Comparison of ENCODE assay signal across 27 cellular contexts in genomic region chr12:72071030-72071429, GRCh38.
"Had no signal": no experiment of that assay in that cellular context is flagged by ENCODE, and none has a peak within 500 bp of the region (broad histone marks: within the 10 kb centered on the region; RNA-seq: fewer than 3 reads in every experiment).

No MANE protein-coding gene starts in this region.

- H3K36me3 ChIP-seq: colonic mucosa, esophagus squamous epithelium, gastrocnemius medialis, heart right ventricle, left lung, lower lobe of right lung had no signal

- FAIRE-seq: endometrium, islet of Langerhans, keratinocyte had no signal

- H3K9me3 ChIP-seq: colonic mucosa, gastrocnemius medialis, lower lobe of right lung had no signal

- DNase-seq: colonic mucosa; cortex of kidney; effector CD8-positive, alpha-beta T cell; effector memory CD8-positive, alpha-beta T cell; endodermal cell; erythroblast; esophagus squamous epithelium; foreskin fibroblast; foreskin melanocyte; gastrocnemius medialis; glutamatergic neuron; head of caudate nucleus; heart right ventricle; hippocampal formation; left cardiac atrium; left lung; left ventricle myocardium superior; lower lobe of right lung; mesenchymal stem cell; midbrain; naive thymus-derived CD4-positive, alpha-beta T cell had no signal

- H3K27ac ChIP-seq: colonic mucosa, epithelial cell of prostate, esophagus squamous epithelium, gastrocnemius medialis, heart right ventricle, left lung, lower lobe of right lung had no signal

- H3K27me3 Mint-ChIP-seq: dendritic cell treated with granulocyte-macrophage colony-stimulating factor and Interleukin-4, amounts not matched to agents 40 ng/mL and 50 ng/mL, for 4 days; effector memory CD8-positive, alpha-beta T cell had no signal

- ATAC-seq: effector memory CD8-positive, alpha-beta T cell; esophagus mucosa; gastrocnemius medialis; heart right ventricle; left cardiac atrium; left lung; left ventricle myocardium superior; lower lobe of right lung; naive thymus-derived CD4-positive, alpha-beta T cell had no signal

- H3K4me1 ChIP-seq: colonic mucosa, esophagus squamous epithelium, gastrocnemius medialis, heart right ventricle, left lung, lower lobe of right lung had no signal

- H3K4me3 ChIP-seq: colonic mucosa, esophagus squamous epithelium, gastrocnemius medialis, heart right ventricle, left lung, lower lobe of right lung had no signal

- H3K4me3 Mint-ChIP-seq: dendritic cell treated with granulocyte-macrophage colony-stimulating factor and Interleukin-4, amounts not matched to agents 40 ng/mL and 50 ng/mL, for 4 days; effector memory CD8-positive, alpha-beta T cell; endodermal cell; naive thymus-derived CD4-positive, alpha-beta T cell had no signal

- H3K27ac Mint-ChIP-seq: dendritic cell treated with granulocyte-macrophage colony-stimulating factor and Interleukin-4, amounts not matched to agents 40 ng/mL and 50 ng/mL, for 4 days; effector memory CD8-positive, alpha-beta T cell; endodermal cell; naive thymus-derived CD4-positive, alpha-beta T cell had no signal

- H3K4me1 Mint-ChIP-seq: naive thymus-derived CD4-positive, alpha-beta T cell had no signal

- H3K27me3 ChIP-seq: colonic mucosa, esophagus squamous epithelium, gastrocnemius medialis, heart right ventricle, left lung had no signal
